ENCODE assay signal across 10 cellular contexts in genomic region chr9:89815061-89815902, GRCh38.
DNase-seq lines count a peak whose midpoint lies in the region; ATAC-seq and TF ChIP-seq lines count a peak whose summit lies in the region.
"Had no signal": no experiment of that assay in that cellular context is flagged by ENCODE, and none has a peak within 500 bp of the region (broad histone marks: within the 10 kb centered on the region; RNA-seq: fewer than 3 reads in every experiment).

No MANE protein-coding gene starts in this region.

- peaks cover 0 to 7% (median 0%) of the 10 kb centered on the region in 3 donors for H3K4me1 ChIP-seq in esophagus squamous epithelium

- intact Hi-C loops in activated CD4-positive, alpha-beta T cell treated with anti-CD3 and anti-CD28 coated beads, Interleukin-2, amount 10 ng/mL, durations not matched to agents 24 days and 14 days (cut with micrococcal nuclease) = no loop called here
- intact Hi-C loops in esophagus squamous epithelium (cut with DNase I) = no loop called here

- H3K27me3 ChIP-seq in esophagus squamous epithelium = peaks cover 0 to 19% (median 0%) of the 10 kb centered on the region in 4 donors
- H3K27me3 ChIP-seq: upper lobe of left lung had no signal

- TF ChIP-seq CTCF in esophagus squamous epithelium (IDR thresholded peaks at IDR 0.05) = no peak

- H3K4me1 Mint-ChIP-seq in activated CD4-positive, alpha-beta T cell treated with anti-CD3 and anti-CD28 coated beads, Interleukin-2, amount 10 ng/mL, durations not matched to agents 24 days and 14 days = peaks cover 32% of the 10 kb centered on the region
- peaks cover 49% of the 10 kb centered on the region for H3K4me1 Mint-ChIP-seq in stimulated activated memory B cell treated with anti-CD40 and anti-IgM and Interleukin-4, amounts not matched to agents 10 μg/mL and 1 μg/mL and 100 μg/mL, for 72 hours

- peaks cover 12% of the 10 kb centered on the region for H3K27me3 Mint-ChIP-seq in activated CD4-positive, alpha-beta T cell treated with anti-CD3 and anti-CD28 coated beads, Interleukin-2, amount 10 ng/mL, durations not matched to agents 24 days and 14 days
- peaks cover 9% of the 10 kb centered on the region for H3K27me3 Mint-ChIP-seq in stimulated activated memory B cell treated with anti-CD40 and anti-IgM and Interleukin-4, amounts not matched to agents 10 μg/mL and 1 μg/mL and 100 μg/mL, for 72 hours

- WGBS in esophagus squamous epithelium, 2 donors = 86 to 90% methylated on average over 4 to 7 of the region's 9 CpGs

- peaks cover 2% of the 10 kb centered on the region for H3K36me3 Mint-ChIP-seq in activated CD4-positive, alpha-beta T cell treated with anti-CD3 and anti-CD28 coated beads, Interleukin-2, amount 10 ng/mL, durations not matched to agents 24 days and 14 days (ENCODE audit: low read depth)
- H3K36me3 Mint-ChIP-seq in stimulated activated memory B cell treated with anti-CD40 and anti-IgM and Interleukin-4, amounts not matched to agents 10 μg/mL and 1 μg/mL and 100 μg/mL, for 72 hours = no peaks in the 10 kb centered on the region

- H3K4me3 Mint-ChIP-seq in activated CD4-positive, alpha-beta T cell treated with anti-CD3 and anti-CD28 coated beads, Interleukin-2, amount 10 ng/mL, durations not matched to agents 24 days and 14 days = peak overlapping the region; percentile 29
- H3K4me3 Mint-ChIP-seq in stimulated activated memory B cell treated with anti-CD40 and anti-IgM and Interleukin-4, amounts not matched to agents 10 μg/mL and 1 μg/mL and 100 μg/mL, for 72 hours = no peak overlapping the region

- DNase-seq in activated CD4-positive, alpha-beta T cell treated with anti-CD3 and anti-CD28 coated beads, Interleukin-2, amount 10 ng/mL, durations not matched to agents 24 days and 14 days = no peak
- no peak for DNase-seq in activated CD4-positive, alpha-beta T cell treated with anti-CD3 and anti-CD28 coated beads, Interleukin-2, amount 50 U/mL, for 4 hours
- DNase-seq in HuH-7.5 (ENCODE audit: low spot score) (no peak), esophagus squamous epithelium (lab: John Stamatoyannopoulos, UW) (no peak)

- peaks cover 2% of the 10 kb centered on the region for H3K9me3 Mint-ChIP-seq in activated CD4-positive, alpha-beta T cell treated with anti-CD3 and anti-CD28 coated beads, Interleukin-2, amount 10 ng/mL, durations not matched to agents 24 days and 14 days
- peaks cover 3% of the 10 kb centered on the region for H3K9me3 Mint-ChIP-seq in stimulated activated memory B cell treated with anti-CD40 and anti-IgM and Interleukin-4, amounts not matched to agents 10 μg/mL and 1 μg/mL and 100 μg/mL, for 72 hours

- no peaks in the 10 kb centered on the region for H3K9me3 ChIP-seq in esophagus squamous epithelium
- H3K9me3 ChIP-seq: upper lobe of left lung had no signal

- no peaks in the 10 kb centered on the region for H3K36me3 ChIP-seq in esophagus squamous epithelium
- H3K36me3 ChIP-seq: upper lobe of left lung had no signal

- H3K27ac ChIP-seq in esophagus squamous epithelium = no peak overlapping the region
- H3K27ac ChIP-seq: HL-60 had no signal

- TF ChIP-seq POLR2A in esophagus squamous epithelium (IDR thresholded peaks at IDR 0.05) = no peak

- H3K4me3 ChIP-seq in esophagus squamous epithelium = no peak overlapping the region
- H3K4me3 ChIP-seq: upper lobe of left lung had no signal

- H3K27ac Mint-ChIP-seq in activated CD4-positive, alpha-beta T cell treated with anti-CD3 and anti-CD28 coated beads, Interleukin-2, amount 10 ng/mL, durations not matched to agents 24 days and 14 days = peak overlapping the region; percentile 48
- H3K27ac Mint-ChIP-seq in stimulated activated memory B cell treated with anti-CD40 and anti-IgM and Interleukin-4, amounts not matched to agents 10 μg/mL and 1 μg/mL and 100 μg/mL, for 72 hours = peak overlapping the region; percentile 85

- ATAC-seq in HG02763 (IDR thresholded peaks at IDR 0.05; ENCODE audit: unreplicated experiment) (peak; percentile 37), HG03571 (IDR thresholded peaks at IDR 0.05; ENCODE audit: unreplicated experiment) (peak; percentile 49), HG03565 (IDR thresholded peaks at IDR 0.05; ENCODE audit: unreplicated experiment) (no peak)
- ATAC-seq in stimulated activated memory B cell treated with anti-CD40 and anti-IgM and Interleukin-4, amounts not matched to agents 10 μg/mL and 1 μg/mL and 100 μg/mL, for 72 hours = peak; percentile 66
